Comparison of ENCODE assay signal across 9 cellular contexts in the genomic region with DNA sequence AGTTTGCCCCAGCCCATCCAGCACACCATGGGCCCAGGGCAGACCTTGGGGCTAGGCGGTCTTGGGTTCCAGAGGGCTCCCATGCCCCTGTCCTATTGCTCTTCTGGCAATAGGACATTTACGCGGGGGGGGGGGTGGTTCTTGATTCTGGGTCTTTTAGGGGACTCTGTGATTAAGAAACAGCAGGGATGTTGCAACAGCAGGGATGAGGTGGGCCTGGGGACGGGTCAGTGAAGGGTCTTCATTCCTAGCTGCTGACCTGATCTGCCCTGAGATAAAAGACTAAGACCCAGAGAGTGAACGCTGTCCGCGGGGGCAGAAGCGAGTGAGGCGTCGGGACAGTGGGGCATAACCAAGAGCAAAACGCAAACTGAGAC. TPM values are rescaled to one million over a fixed set of nuclear protein-coding genes. Genes with fewer than 3 reads are reported as not detected.
DNase-seq lines count a peak whose midpoint lies in the region; ATAC-seq, FAIRE-seq and TF ChIP-seq lines count a peak whose summit lies in the region.
"Had no signal": no experiment of that assay in that cellular context is flagged by ENCODE, and none has a peak within 500 bp of the region (broad histone marks: within the 10 kb centered on the region; RNA-seq: fewer than 3 reads in every experiment).

No MANE protein-coding gene starts in this region.

- no peak for DNase-seq in HFFc6
- no peak for DNase-seq in activated T-helper 1 cell treated with anti-CD3 and anti-CD28 coated beads, Interleukin-12 subunit alpha, Interleukin-12 subunit beta, Interleukin-2, Interleukin-4 antibody, amounts not matched to agents 30 ng/mL and 10 ng/mL and 1 ng/mL, durations not matched to agents 14 hours and 24 hours and 36 hours (ENCODE audit: low spot score)
- DNase-seq in spleen: peak; percentile 25
- DNase-seq in DMS 273 (lab: John Stamatoyannopoulos, UW; ENCODE audit: unreplicated experiment): no peak
- no peak for DNase-seq in KBM-7
- DNase-seq in RCC 7860 (ENCODE audit: low spot score): no peak

- no peak for FAIRE-seq in RCC 7860 (lab: Jason Lieb, UNC)

- peaks cover 28% of the 10 kb centered on the region for H3K4me1 Mint-ChIP-seq in HFFc6 (ENCODE audit: low read depth)
- peaks cover 11% of the 10 kb centered on the region for H3K4me1 Mint-ChIP-seq in activated T-helper 1 cell treated with anti-CD3 and anti-CD28 coated beads, Interleukin-12 subunit alpha, Interleukin-12 subunit beta, Interleukin-2, Interleukin-4 antibody, amounts not matched to agents 30 ng/mL and 10 ng/mL and 1 ng/mL, durations not matched to agents 14 hours and 24 hours and 36 hours (ENCODE audit: low read depth)

- H3K27ac ChIP-seq in iPS-18a (ENCODE audit: low read length): no peak overlapping the region
- H3K27ac ChIP-seq in spleen: peak overlapping the region in 1 of 8 donors; percentile 61

- no peak for TF ChIP-seq POLR2A in spleen (IDR thresholded peaks at IDR 0.05)

- H3K4me1 ChIP-seq in iPS-18a (ENCODE audit: control insufficient read depth, low read depth, low read length) (no peaks in the 10 kb centered on the region), spleen (peaks cover 13 to 31% (median 21%) of the 10 kb centered on the region in 6 donors)

- H3K9me3 Mint-ChIP-seq in HFFc6: no peaks in the 10 kb centered on the region
- no peaks in the 10 kb centered on the region for H3K9me3 Mint-ChIP-seq in activated T-helper 1 cell treated with anti-CD3 and anti-CD28 coated beads, Interleukin-12 subunit alpha, Interleukin-12 subunit beta, Interleukin-2, Interleukin-4 antibody, amounts not matched to agents 30 ng/mL and 10 ng/mL and 1 ng/mL, durations not matched to agents 14 hours and 24 hours and 36 hours
- H3K9me3 Mint-ChIP-seq: dendritic cell treated with granulocyte-macrophage colony-stimulating factor and Interleukin-4, amounts not matched to agents 40 ng/mL and 50 ng/mL, for 4 days had no signal

- H3K27me3 Mint-ChIP-seq in HFFc6 (ENCODE audit: insufficient read depth): peaks cover 5% of the 10 kb centered on the region
- peaks cover 48% of the 10 kb centered on the region for H3K27me3 Mint-ChIP-seq in activated T-helper 1 cell treated with anti-CD3 and anti-CD28 coated beads, Interleukin-12 subunit alpha, Interleukin-12 subunit beta, Interleukin-2, Interleukin-4 antibody, amounts not matched to agents 30 ng/mL and 10 ng/mL and 1 ng/mL, durations not matched to agents 14 hours and 24 hours and 36 hours (ENCODE audit: insufficient read depth)

- H3K9ac ChIP-seq in iPS-18a (ENCODE audit: low read length): no peak overlapping the region

- no peaks in the 10 kb centered on the region for H3K36me3 Mint-ChIP-seq in HFFc6 (ENCODE audit: low read depth)
- H3K36me3 Mint-ChIP-seq in activated T-helper 1 cell treated with anti-CD3 and anti-CD28 coated beads, Interleukin-12 subunit alpha, Interleukin-12 subunit beta, Interleukin-2, Interleukin-4 antibody, amounts not matched to agents 30 ng/mL and 10 ng/mL and 1 ng/mL, durations not matched to agents 14 hours and 24 hours and 36 hours (ENCODE audit: low read depth): no peaks in the 10 kb centered on the region

- peak overlapping the region; percentile 67 for H3K4me3 ChIP-seq in iPS-18a (ENCODE audit: low read length)
- H3K4me3 ChIP-seq in spleen: peak overlapping the region in 6 of 8 donors; percentile 42 to 70 (median 46)

- H3K27me3 ChIP-seq in iPS-18a (ENCODE audit: control insufficient read depth, insufficient read depth, low read length): peaks cover 59% of the 10 kb centered on the region
- H3K27me3 ChIP-seq in spleen (replicated peaks in 1 of 7): peaks cover 0 to 66% (median 27%) of the 10 kb centered on the region in 7 donors

- H3K4me3 Mint-ChIP-seq in HFFc6: peak overlapping the region; percentile 85
- H3K4me3 Mint-ChIP-seq in activated T-helper 1 cell treated with anti-CD3 and anti-CD28 coated beads, Interleukin-12 subunit alpha, Interleukin-12 subunit beta, Interleukin-2, Interleukin-4 antibody, amounts not matched to agents 30 ng/mL and 10 ng/mL and 1 ng/mL, durations not matched to agents 14 hours and 24 hours and 36 hours: peak overlapping the region; percentile 48
- H3K4me3 Mint-ChIP-seq: dendritic cell treated with granulocyte-macrophage colony-stimulating factor and Interleukin-4, amounts not matched to agents 40 ng/mL and 50 ng/mL, for 4 days had no signal

- no peak for ATAC-seq in HG02678 (IDR thresholded peaks at IDR 0.05; ENCODE audit: unreplicated experiment)

- H3K36me3 ChIP-seq in iPS-18a (ENCODE audit: control insufficient read depth, low read depth, low read length) (no peaks in the 10 kb centered on the region), spleen (no peaks in the 10 kb centered on the region)

- no peak overlapping the region for H3K27ac Mint-ChIP-seq in HFFc6
- H3K27ac Mint-ChIP-seq in activated T-helper 1 cell treated with anti-CD3 and anti-CD28 coated beads, Interleukin-12 subunit alpha, Interleukin-12 subunit beta, Interleukin-2, Interleukin-4 antibody, amounts not matched to agents 30 ng/mL and 10 ng/mL and 1 ng/mL, durations not matched to agents 14 hours and 24 hours and 36 hours: no peak overlapping the region
- H3K27ac Mint-ChIP-seq: dendritic cell treated with granulocyte-macrophage colony-stimulating factor and Interleukin-4, amounts not matched to agents 40 ng/mL and 50 ng/mL, for 4 days had no signal

- H3K9me3 ChIP-seq in iPS-18a (ENCODE audit: control insufficient read depth, low read depth, low read length): no peaks in the 10 kb centered on the region
- no peaks in the 10 kb centered on the region for H3K9me3 ChIP-seq in spleen

- in situ Hi-C loops in KBM-7 (cut with MboI; ENCODE audit: low pct_unique_long_range_greater_than_20kb, low sequenced_read_pairs): loop anchor here (25.0 kb wide), 1 partner anchor 414 kb away; no protein-coding TSS in a partner anchor

- TF ChIP-seq CTCF in HFFc6 (IDR thresholded peaks at IDR 0.05) (no peak), spleen (IDR thresholded peaks at IDR 0.05 in 8 of 11, conservative IDR thresholded peaks at IDR 0.05 in 3 of 11) (no peak)

- 8 to 16% (median 11%) methylated on average over 11 of the region's 11 CpGs for WGBS in spleen, 5 donors

- intact Hi-C loops in activated T-helper 1 cell treated with anti-CD3 and anti-CD28 coated beads, Interleukin-12 subunit alpha, Interleukin-12 subunit beta, Interleukin-2, Interleukin-4 antibody, amounts not matched to agents 30 ng/mL and 10 ng/mL and 1 ng/mL, durations not matched to agents 14 hours and 24 hours and 36 hours (cut with micrococcal nuclease): no loop called here
- intact Hi-C loops in spleen (cut with DNase I; ENCODE audit: low total_unique reads): no loop called here

RNA-seq across cellular contexts. Expression of a gene that starts 0.4 kb away (rescaled TPM):
- 1 to 10 TPM in 2 of 6 experiments, under 1 TPM in 4; 0.21 to 1.1 (median 0.94) TPM for total RNA-seq in HFFc6 (2021; fragmentation: NEBNext Ultra II Directional; extraction: Animal tissue kit (Norgen Biotek cat#: 25700))
- total RNA-seq in activated T-helper 1 cell treated with anti-CD3 and anti-CD28 coated beads, Interleukin-12 subunit alpha, Interleukin-12 subunit beta, Interleukin-2, Interleukin-4 antibody, amounts not matched to agents 30 ng/mL and 10 ng/mL and 1 ng/mL, durations not matched to agents 14 hours and 24 hours and 36 hours: 0.02 TPM in 1 of 2 replicates, not detected in the other
- 1 to 10 TPM; 1.1 to 6.9 (median 3.1) TPM for total RNA-seq in spleen
- 1 to 10 TPM in 1 of 3 donors, under 1 TPM in 2; 0.41 to 1.9 (median 0.43) TPM for polyA plus RNA-seq in spleen

RNA-seq across cellular contexts. Expression of a gene that starts 19.6 kb away (rescaled TPM):
- not detected for total RNA-seq in HFFc6 (2021; fragmentation: NEBNext Ultra II Directional; extraction: Animal tissue kit (Norgen Biotek cat#: 25700))
- not detected in 2 replicates for total RNA-seq in activated T-helper 1 cell treated with anti-CD3 and anti-CD28 coated beads, Interleukin-12 subunit alpha, Interleukin-12 subunit beta, Interleukin-2, Interleukin-4 antibody, amounts not matched to agents 30 ng/mL and 10 ng/mL and 1 ng/mL, durations not matched to agents 14 hours and 24 hours and 36 hours
- total RNA-seq in spleen: 1 to 10 TPM in 2 of 7 donors, under 1 TPM in 4, not detected in 1; 0.39 to 2.5 (median 0.73) TPM
- polyA plus RNA-seq in spleen: 1 to 10 TPM in 1 of 3 donors, under 1 TPM in 2; 0.30 to 1.1 (median 0.48) TPM
